1 cellular context compared by ENCODE assay signal in genomic region chr17:81833160-81833920, GRCh38.
TF ChIP-seq lines count a peak whose summit lies in the region.

Gene MCRIP1 (minus strand): TSS chr17:81833291. CDS start chr17:81824506, 8,785 bp downstream.

TF ChIP-seq in HepG2, 621 proteins besides CTCF, POLR2A, EP300 and RAD21 (continued from another document):
- peak; percentile 76; the same call in 1 of the 2 replicates for TF ChIP-seq CREB1 (IDR thresholded peaks at IDR 0.05)
- no peak for TF ChIP-seq CREB1 (CRISPR knock-in tag; IDR thresholded peaks at IDR 0.05)
- TF ChIP-seq, protein P1, sequence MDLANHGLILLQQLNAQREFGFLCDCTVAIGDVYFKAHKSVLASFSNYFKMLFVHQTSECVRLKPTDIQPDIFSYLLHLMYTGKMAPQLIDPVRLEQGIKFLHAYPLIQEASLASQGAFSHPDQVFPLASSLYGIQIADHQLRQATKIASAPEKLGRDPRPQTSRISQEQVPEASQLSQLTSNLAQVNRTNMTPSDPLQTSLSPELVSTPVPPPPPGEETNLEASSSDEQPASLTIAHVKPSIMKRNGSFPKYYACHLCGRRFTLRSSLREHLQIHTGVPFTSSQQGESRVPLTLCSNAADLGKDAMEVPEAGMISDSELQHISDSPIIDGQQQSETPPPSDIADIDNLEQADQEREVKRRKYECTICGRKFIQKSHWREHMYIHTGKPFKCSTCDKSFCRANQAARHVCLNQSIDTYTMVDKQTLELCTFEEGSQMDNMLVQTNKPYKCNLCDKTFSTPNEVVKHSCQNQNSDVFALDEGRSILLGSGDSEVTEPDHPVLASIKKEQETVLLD (CRISPR knock-in tag; IDR thresholded peaks at IDR 0.05; ENCODE audit: low read depth), result peak; percentile 97
- peak; percentile 72 for TF ChIP-seq PHF20 (CRISPR knock-in tag; IDR thresholded peaks at IDR 0.05)
- TF ChIP-seq POLR2G (IDR thresholded peaks at IDR 0.05; ENCODE audit: low read depth, low read length), result peak; percentile 92
- TF ChIP-seq E2F1 (CRISPR knock-in tag; IDR thresholded peaks at IDR 0.05), result peak; percentile 79
- TF ChIP-seq TSC22D2 (CRISPR knock-in tag; IDR thresholded peaks at IDR 0.05; ENCODE audit: borderline replicate concordance), result peak; percentile 5; the same call in 1 of the 2 replicates
- no peak for TF ChIP-seq SMARCE1 (IDR thresholded peaks at IDR 0.05; ENCODE audit: borderline replicate concordance)
- TF ChIP-seq MZF1 (CRISPR knock-in tag; IDR thresholded peaks at IDR 0.05; ENCODE audit: borderline replicate concordance), result no peak
- TF ChIP-seq HNRNPLL (IDR thresholded peaks at IDR 0.05; ENCODE audit: low read depth, low read length, poor library complexity, severe bottlenecking), result peak; percentile 66
- TF ChIP-seq ZNF382 (CRISPR knock-in tag; IDR thresholded peaks at IDR 0.05; ENCODE audit: borderline replicate concordance), result no peak
- no peak for TF ChIP-seq ZNF282 (IDR thresholded peaks at IDR 0.05; ENCODE audit: partially characterized antibody)
- TF ChIP-seq ZNF17 (CRISPR knock-in tag; IDR thresholded peaks at IDR 0.05), result no peak
- peak; percentile 77; the same call in 1 of the 2 replicates for TF ChIP-seq ZNF768 (CRISPR knock-in tag; IDR thresholded peaks at IDR 0.05)
- peak; percentile 93; the same call in 1 of the 2 replicates for TF ChIP-seq ZNF773 (CRISPR knock-in tag; IDR thresholded peaks at IDR 0.05; ENCODE audit: borderline replicate concordance)
- TF ChIP-seq ZNF230 (CRISPR knock-in tag; IDR thresholded peaks at IDR 0.05), result peak; percentile 91
- peak; percentile 81 for TF ChIP-seq ZNF274 (CRISPR knock-in tag; IDR thresholded peaks at IDR 0.05)
- TF ChIP-seq MATR3 (CRISPR knock-in tag; IDR thresholded peaks at IDR 0.05), result no peak
- peak; percentile 48 for TF ChIP-seq XRCC5 (optimal IDR thresholded peaks at IDR 0.05; ENCODE audit: low read length)
- TF ChIP-seq, protein P2, sequence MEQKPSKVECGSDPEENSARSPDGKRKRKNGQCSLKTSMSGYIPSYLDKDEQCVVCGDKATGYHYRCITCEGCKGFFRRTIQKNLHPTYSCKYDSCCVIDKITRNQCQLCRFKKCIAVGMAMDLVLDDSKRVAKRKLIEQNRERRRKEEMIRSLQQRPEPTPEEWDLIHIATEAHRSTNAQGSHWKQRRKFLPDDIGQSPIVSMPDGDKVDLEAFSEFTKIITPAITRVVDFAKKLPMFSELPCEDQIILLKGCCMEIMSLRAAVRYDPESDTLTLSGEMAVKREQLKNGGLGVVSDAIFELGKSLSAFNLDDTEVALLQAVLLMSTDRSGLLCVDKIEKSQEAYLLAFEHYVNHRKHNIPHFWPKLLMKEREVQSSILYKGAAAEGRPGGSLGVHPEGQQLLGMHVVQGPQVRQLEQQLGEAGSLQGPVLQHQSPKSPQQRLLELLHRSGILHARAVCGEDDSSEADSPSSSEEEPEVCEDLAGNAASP (CRISPR knock-in tag; IDR thresholded peaks at IDR 0.05; ENCODE audit: borderline replicate concordance), result peak; percentile 43
- peak; percentile 81 for TF ChIP-seq ZNF557 (CRISPR knock-in tag; IDR thresholded peaks at IDR 0.05)
- TF ChIP-seq EEA1 (CRISPR knock-in tag; IDR thresholded peaks at IDR 0.05; ENCODE audit: borderline replicate concordance), result peak; percentile 99
- TF ChIP-seq ZNF772 (CRISPR knock-in tag; IDR thresholded peaks at IDR 0.05), result peak; percentile 64; the same call in 1 of the 2 replicates
- peak; percentile 96; the same call in 1 of the 2 replicates for TF ChIP-seq AHR (CRISPR knock-in tag; IDR thresholded peaks at IDR 0.05)
- no peak for TF ChIP-seq ZFP62 (CRISPR knock-in tag; IDR thresholded peaks at IDR 0.05)
- peak; percentile 78 for TF ChIP-seq SAP130 (CRISPR knock-in tag; IDR thresholded peaks at IDR 0.05; ENCODE audit: low read depth)
- TF ChIP-seq ZSCAN22 (CRISPR knock-in tag; IDR thresholded peaks at IDR 0.05), result peak; percentile 89; the same call in 1 of the 2 replicates
- peak; percentile 98 for TF ChIP-seq HNF4G (IDR thresholded peaks at IDR 0.05; ENCODE audit: borderline replicate concordance, low read depth, low read length)
- TF ChIP-seq HNF4G (CRISPR knock-in tag; IDR thresholded peaks at IDR 0.05; ENCODE audit: borderline replicate concordance, low read depth), result peak; percentile 93
- TF ChIP-seq ZNF597 (CRISPR knock-in tag; IDR thresholded peaks at IDR 0.05), result 0 out of 2 replicates have a peak, but pooled peaks have one; percentile 31
- no peak for TF ChIP-seq TRAFD1 (CRISPR knock-in tag; IDR thresholded peaks at IDR 0.05; ENCODE audit: borderline replicate concordance)
- TF ChIP-seq SP5 (CRISPR knock-in tag; IDR thresholded peaks at IDR 0.05; ENCODE audit: borderline replicate concordance, low read depth), result peak; percentile 52; the same call in 1 of the 2 replicates
- peak; percentile 79 for TF ChIP-seq ASH2L (IDR thresholded peaks at IDR 0.05; ENCODE audit: insufficient read length, low read depth, low read length)
- 0 out of 2 replicates have a peak, but pooled peaks have one; percentile 81 for TF ChIP-seq IRF1 (CRISPR knock-in tag; IDR thresholded peaks at IDR 0.05; ENCODE audit: low read depth)
- TF ChIP-seq ZNF775 (CRISPR knock-in tag; IDR thresholded peaks at IDR 0.05; ENCODE audit: borderline replicate concordance), result peak; percentile 81; the same call in 1 of the 2 replicates
- TF ChIP-seq, protein P3, sequence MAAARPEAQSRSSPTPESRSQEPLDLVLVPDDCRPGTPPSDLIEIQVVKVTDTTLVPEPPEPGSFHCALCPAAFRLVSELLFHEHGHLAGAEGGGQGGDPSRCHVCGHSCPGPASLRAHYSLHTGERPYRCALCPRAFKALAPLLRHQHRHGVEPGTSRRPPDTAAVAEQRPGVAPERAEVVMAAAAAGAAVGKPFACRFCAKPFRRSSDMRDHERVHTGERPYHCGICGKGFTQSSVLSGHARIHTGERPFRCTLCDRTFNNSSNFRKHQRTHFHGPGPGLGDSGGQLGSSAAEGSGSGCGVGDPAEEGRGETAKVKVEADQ (CRISPR knock-in tag; IDR thresholded peaks at IDR 0.05; ENCODE audit: borderline replicate concordance), result peak; percentile 84; the same call in 1 of the 2 replicates
- TF ChIP-seq CC2D1A (CRISPR knock-in tag; IDR thresholded peaks at IDR 0.05), result no peak
- TF ChIP-seq, protein P4, sequence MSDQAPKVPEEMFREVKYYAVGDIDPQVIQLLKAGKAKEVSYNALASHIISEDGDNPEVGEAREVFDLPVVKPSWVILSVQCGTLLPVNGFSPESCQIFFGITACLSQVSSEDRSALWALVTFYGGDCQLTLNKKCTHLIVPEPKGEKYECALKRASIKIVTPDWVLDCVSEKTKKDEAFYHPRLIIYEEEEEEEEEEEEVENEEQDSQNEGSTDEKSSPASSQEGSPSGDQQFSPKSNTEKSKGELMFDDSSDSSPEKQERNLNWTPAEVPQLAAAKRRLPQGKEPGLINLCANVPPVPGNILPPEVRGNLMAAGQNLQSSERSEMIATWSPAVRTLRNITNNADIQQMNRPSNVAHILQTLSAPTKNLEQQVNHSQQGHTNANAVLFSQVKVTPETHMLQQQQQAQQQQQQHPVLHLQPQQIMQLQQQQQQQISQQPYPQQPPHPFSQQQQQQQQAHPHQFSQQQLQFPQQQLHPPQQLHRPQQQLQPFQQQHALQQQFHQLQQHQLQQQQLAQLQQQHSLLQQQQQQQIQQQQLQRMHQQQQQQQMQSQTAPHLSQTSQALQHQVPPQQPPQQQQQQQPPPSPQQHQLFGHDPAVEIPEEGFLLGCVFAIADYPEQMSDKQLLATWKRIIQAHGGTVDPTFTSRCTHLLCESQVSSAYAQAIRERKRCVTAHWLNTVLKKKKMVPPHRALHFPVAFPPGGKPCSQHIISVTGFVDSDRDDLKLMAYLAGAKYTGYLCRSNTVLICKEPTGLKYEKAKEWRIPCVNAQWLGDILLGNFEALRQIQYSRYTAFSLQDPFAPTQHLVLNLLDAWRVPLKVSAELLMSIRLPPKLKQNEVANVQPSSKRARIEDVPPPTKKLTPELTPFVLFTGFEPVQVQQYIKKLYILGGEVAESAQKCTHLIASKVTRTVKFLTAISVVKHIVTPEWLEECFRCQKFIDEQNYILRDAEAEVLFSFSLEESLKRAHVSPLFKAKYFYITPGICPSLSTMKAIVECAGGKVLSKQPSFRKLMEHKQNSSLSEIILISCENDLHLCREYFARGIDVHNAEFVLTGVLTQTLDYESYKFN (CRISPR knock-in tag; conservative IDR thresholded peaks at IDR 0.05), result peak; percentile 93
- peak; percentile 56 for TF ChIP-seq YEATS2 (CRISPR knock-in tag; IDR thresholded peaks at IDR 0.05; ENCODE audit: borderline replicate concordance)
- TF ChIP-seq ZNF580 (CRISPR knock-in tag; IDR thresholded peaks at IDR 0.05; ENCODE audit: borderline replicate concordance, low read depth), result peak; percentile 72; the same call in 1 of the 2 replicates
- peak; percentile 8; the same call in 1 of the 2 replicates for TF ChIP-seq TEF (CRISPR knock-in tag; IDR thresholded peaks at IDR 0.05)
- TF ChIP-seq PAWR (CRISPR knock-in tag; IDR thresholded peaks at IDR 0.05; ENCODE audit: borderline replicate concordance), result peak; percentile 74; the same call in 1 of the 2 replicates
